Comparison of ENCODE assay signal across 18 cellular contexts in genomic region chr9:37937403-37937802, GRCh38. TPM values are rescaled to one million over a fixed set of nuclear protein-coding genes. Genes with fewer than 3 reads are reported as not detected.
DNase-seq lines count a peak whose midpoint lies in the region; ATAC-seq, FAIRE-seq and TF ChIP-seq lines count a peak whose summit lies in the region.
"Had no signal": no experiment of that assay in that cellular context is flagged by ENCODE, and none has a peak within 500 bp of the region (broad histone marks: within the 10 kb centered on the region; RNA-seq: fewer than 3 reads in every experiment).

No MANE protein-coding gene starts in this region.

- peaks cover 57% of the 10 kb centered on the region for H3K79me2 ChIP-seq in astrocyte (ENCODE audit: insufficient read depth, low read length)
- H3K79me2 ChIP-seq in mesendoderm (ENCODE audit: control insufficient read depth, insufficient read depth, low read length): no peaks in the 10 kb centered on the region

- H3K4me3 Mint-ChIP-seq in astrocyte (ENCODE audit: unreplicated experiment): peak overlapping the region; percentile 5
- H3K4me3 Mint-ChIP-seq: CD4-positive, alpha-beta T cell; naive thymus-derived CD8-positive, alpha-beta T cell; stimulated activated naive CD8-positive, alpha-beta T cell treated with anti-CD3 and anti-CD28 coated beads, Interleukin-15, amount 100 ng/mL, for 72 hours had no signal

- peak overlapping the region; percentile 76 for H3K4me2 ChIP-seq in astrocyte (ENCODE audit: low read length)
- no peak overlapping the region for H3K4me2 ChIP-seq in mesendoderm (ENCODE audit: low read length)
- H3K4me2 ChIP-seq: KMS-11 had no signal

- FAIRE-seq in astrocyte (lab: Jason Lieb, UNC): no peak
- FAIRE-seq: urothelium cell line had no signal

- no peaks in the 10 kb centered on the region for H3K27me3 Mint-ChIP-seq in astrocyte (ENCODE audit: low read depth, unreplicated experiment)
- H3K27me3 Mint-ChIP-seq: CD4-positive, alpha-beta T cell; naive thymus-derived CD8-positive, alpha-beta T cell; stimulated activated naive CD8-positive, alpha-beta T cell treated with anti-CD3 and anti-CD28 coated beads, Interleukin-15, amount 100 ng/mL, for 72 hours had no signal

- H3K4me1 ChIP-seq in left ventricle myocardium inferior: peaks cover 42% of the 10 kb centered on the region
- peaks cover 59% of the 10 kb centered on the region for H3K4me1 ChIP-seq in astrocyte (ENCODE audit: insufficient read depth, low read length)
- H3K4me1 ChIP-seq in mesendoderm (ENCODE audit: control insufficient read depth, low read depth, low read length): no peaks in the 10 kb centered on the region
- peaks cover 16% of the 10 kb centered on the region for H3K4me1 ChIP-seq in psoas muscle

- no peak overlapping the region for H2BK15ac ChIP-seq in mesendoderm (replicated peaks; ENCODE audit: low read depth)

- H3K27me3 ChIP-seq in left ventricle myocardium inferior (ENCODE audit: low read depth) (no peaks in the 10 kb centered on the region), astrocyte (ENCODE audit: insufficient read depth, low read length) (no peaks in the 10 kb centered on the region), mesendoderm (ENCODE audit: insufficient read depth, low read length, poor library complexity) (no peaks in the 10 kb centered on the region), psoas muscle (ENCODE audit: insufficient read depth in 3 of 3, low read length in 2 of 3) (no peaks in the 10 kb centered on the region)
- H3K27me3 ChIP-seq: adrenal gland had no signal

- H3K27ac Mint-ChIP-seq in astrocyte (ENCODE audit: unreplicated experiment): peak overlapping the region; percentile 94
- H3K27ac Mint-ChIP-seq: CD4-positive, alpha-beta T cell had no signal

- no peak overlapping the region for H2AK5ac ChIP-seq in mesendoderm (ENCODE audit: low read length)

- H3K9me3 ChIP-seq in left ventricle myocardium inferior (replicated peaks) (no peaks in the 10 kb centered on the region), astrocyte (ENCODE audit: insufficient read depth, low read depth, low read length) (no peaks in the 10 kb centered on the region), psoas muscle (no peaks in the 10 kb centered on the region)
- H3K9me3 ChIP-seq: adrenal gland had no signal

- H3K36me3 Mint-ChIP-seq in astrocyte (ENCODE audit: low read depth, unreplicated experiment): peaks cover 12% of the 10 kb centered on the region
- H3K36me3 Mint-ChIP-seq: naive thymus-derived CD8-positive, alpha-beta T cell had no signal

- peaks cover 32% of the 10 kb centered on the region for H3K4me1 Mint-ChIP-seq in astrocyte (ENCODE audit: low read depth, unreplicated experiment)
- H3K4me1 Mint-ChIP-seq: naive thymus-derived CD8-positive, alpha-beta T cell; stimulated activated naive CD8-positive, alpha-beta T cell treated with anti-CD3 and anti-CD28 coated beads, Interleukin-15, amount 100 ng/mL, for 72 hours had no signal

- H2BK5ac ChIP-seq in mesendoderm (ENCODE audit: low read length): no peak overlapping the region

- H3K18ac ChIP-seq in mesendoderm (ENCODE audit: low read length): no peak overlapping the region

- no peaks in the 10 kb centered on the region for H3K9me3 Mint-ChIP-seq in astrocyte (ENCODE audit: unreplicated experiment)
- H3K9me3 Mint-ChIP-seq: CD4-positive, alpha-beta T cell; naive thymus-derived CD8-positive, alpha-beta T cell; stimulated activated naive CD8-positive, alpha-beta T cell treated with anti-CD3 and anti-CD28 coated beads, Interleukin-15, amount 100 ng/mL, for 72 hours had no signal

- H4K8ac ChIP-seq in mesendoderm (ENCODE audit: low read depth, low read length): no peak overlapping the region

- H4K20me1 ChIP-seq in astrocyte (ENCODE audit: insufficient read depth, low read length): no peaks in the 10 kb centered on the region

- no peak overlapping the region for H2BK120ac ChIP-seq in mesendoderm (ENCODE audit: low read depth, low read length)

- WGBS in mesendoderm (ENCODE audit: extremely low coverage, insufficient coverage, low lambda C conversion rate): no CpG with 5 or more reads among the region's 10 CpGs
- WGBS in psoas muscle, 3 donors: 88 to 96% (median 92%) methylated on average over 10 of the region's 10 CpGs

- H3K27ac ChIP-seq in left ventricle myocardium inferior (replicated peaks): peak overlapping the region; percentile 71
- H3K27ac ChIP-seq in astrocyte (ENCODE audit: low read depth, low read length): peak overlapping the region; percentile 80
- H3K27ac ChIP-seq in mesendoderm (ENCODE audit: low read depth, low read length): peak overlapping the region; percentile 32
- no peak overlapping the region for H3K27ac ChIP-seq in psoas muscle
- H3K27ac ChIP-seq: KMS-11 had no signal

- H3K79me1 ChIP-seq in mesendoderm (ENCODE audit: low read length): peaks cover 16% of the 10 kb centered on the region

- H3K4me3 ChIP-seq in left ventricle myocardium inferior (no peak overlapping the region), astrocyte (ENCODE audit: insufficient read depth, low read depth, low read length) (no peak overlapping the region), mesendoderm (ENCODE audit: low read length) (no peak overlapping the region), psoas muscle (no peak overlapping the region)
- H3K4me3 ChIP-seq: adrenal gland had no signal

- no peak overlapping the region for H2AFZ ChIP-seq in astrocyte (ENCODE audit: low read depth, low read length)

- no peak for ATAC-seq in left cardiac atrium
- ATAC-seq in psoas muscle: no peak
- ATAC-seq in HG03378 (IDR thresholded peaks at IDR 0.05; ENCODE audit: unreplicated experiment): no peak
- ATAC-seq: naive thymus-derived CD8-positive, alpha-beta T cell; stimulated activated naive CD8-positive, alpha-beta T cell treated with anti-CD3 and anti-CD28 coated beads, Interleukin-15, amount 100 ng/mL, for 72 hours had no signal

- no peak overlapping the region for H3K56ac ChIP-seq in mesendoderm (ENCODE audit: low read length)

- H3K36me3 ChIP-seq in left ventricle myocardium inferior (no peaks in the 10 kb centered on the region), astrocyte (ENCODE audit: insufficient read depth, low read length) (peaks cover 11% of the 10 kb centered on the region), mesendoderm (ENCODE audit: control insufficient read depth, insufficient read depth, low read length) (no peaks in the 10 kb centered on the region), psoas muscle (ENCODE audit: insufficient read depth in 1 of 2, low read depth in 1 of 2) (no peaks in the 10 kb centered on the region)
- H3K36me3 ChIP-seq: adrenal gland had no signal

- no peak overlapping the region for H4K5ac ChIP-seq in mesendoderm (ENCODE audit: low read length)

- DNase-seq in left ventricle myocardium inferior (no peak), left cardiac atrium (no peak), astrocyte (ENCODE audit: low read depth) (no peak), mesendoderm (no peak), psoas muscle (no peak), NCI-H1930 (lab: John Stamatoyannopoulos, UW) (no peak), NCI-H69 (lab: John Stamatoyannopoulos, UW) (no peak)
- DNase-seq: activated CD4-positive, alpha-beta T cell treated with anti-CD3 and anti-CD28 coated beads for 1 hour; CD4-positive, alpha-beta T cell; naive thymus-derived CD8-positive, alpha-beta T cell; NCI-H1048; NCI-H2171; stimulated activated naive CD8-positive, alpha-beta T cell treated with anti-CD3 and anti-CD28 coated beads, Interleukin-15, amount 100 ng/mL, for 72 hours; T-helper 9 cell had no signal

- intact Hi-C loops in left ventricle myocardium inferior (cut with micrococcal nuclease) (no loop called here), left cardiac atrium (cut with DNase I) (no loop called here), psoas muscle (cut with DNase I) (no loop called here)

- H3K23ac ChIP-seq in mesendoderm (ENCODE audit: low read length): no peak overlapping the region

- no peak overlapping the region for H3K4ac ChIP-seq in mesendoderm (ENCODE audit: low read depth, low read length)

- TF ChIP-seq CTCF in left ventricle myocardium inferior (IDR thresholded peaks at IDR 0.05; ENCODE audit: borderline replicate concordance) (no peak), astrocyte (IDR thresholded peaks at IDR 0.05; ENCODE audit: insufficient read depth, low read depth, low read length) (no peak), psoas muscle (IDR thresholded peaks at IDR 0.05) (no peak)

- H3K9ac ChIP-seq in astrocyte (ENCODE audit: low read length) (peak overlapping the region; percentile 73), mesendoderm (ENCODE audit: low read length) (no peak overlapping the region)
- H3K9ac ChIP-seq: KMS-11 had no signal

RNA-seq across cellular contexts. Expression of gene SLC25A51, which starts 33.5 kb away (rescaled TPM):
- total RNA-seq in left ventricle myocardium inferior (21.4 TPM), left cardiac atrium (10 to 100 TPM; 30.2 to 30.3 TPM), astrocyte (37.1 and 39.6 TPM in 2 replicates), psoas muscle (10 to 100 TPM; 16.3 to 25.3 (median 18.4) TPM)
- 6.9 TPM for polyA plus RNA-seq in mesendoderm (2013, experiment 1 of 2)
- polyA plus RNA-seq in mesendoderm (2013, experiment 2 of 2): 6.9 TPM
- 10 to 100 TPM in 2 of 3 donors, 1 to 10 TPM in 1; 8.4 to 24.0 (median 18.4) TPM for polyA plus RNA-seq in psoas muscle
